1 cellular context compared by ENCODE assay signal in genomic region chr22:26610983-26611382, GRCh38.
TF ChIP-seq lines count a peak whose summit lies in the region.

No MANE protein-coding gene starts in this region.

TF ChIP-seq in K562, 482 proteins besides CTCF, POLR2A, EP300 and RAD21:
- TF ChIP-seq HNRNPUL1 (IDR thresholded peaks at IDR 0.05; ENCODE audit: low read length), result no peak
- peak; percentile 53 to 57; a peak in 3 of 4 replicates for TF ChIP-seq KDM1A (IDR thresholded peaks at IDR 0.05)
- peak in 1 of 2 experiments; percentile 33; a peak in 1 of 4 replicates for TF ChIP-seq RCOR1 (IDR thresholded peaks at IDR 0.05; ENCODE audit: borderline replicate concordance in 1 of 2, low read depth in 2 of 2, low read length in 2 of 2)
- peak; percentile 72 for TF ChIP-seq BCOR (IDR thresholded peaks at IDR 0.05)
- peak; percentile 70 for TF ChIP-seq RBM25 (IDR thresholded peaks at IDR 0.05; ENCODE audit: low read depth, low read length, severe bottlenecking)
- peak; percentile 21 for TF ChIP-seq ZFP36 (IDR thresholded peaks at IDR 0.05; ENCODE audit: low read depth, low read length, partially characterized antibody)
- TF ChIP-seq HDAC2 (IDR thresholded peaks at IDR 0.05), result no peak
- TF ChIP-seq SMARCA4 (IDR thresholded peaks at IDR 0.05), result no peak
- TF ChIP-seq ESRRA (IDR thresholded peaks at IDR 0.05; ENCODE audit: borderline replicate concordance, low read depth), result peak; percentile 45; the same call in 1 of the 2 replicates
- TF ChIP-seq ADNP (tag; IDR thresholded peaks at IDR 0.05), result peak; percentile 75
- no peak for TF ChIP-seq TRIM24 (IDR thresholded peaks at IDR 0.05)
- no peak for TF ChIP-seq TBL1XR1 (IDR thresholded peaks at IDR 0.05; ENCODE audit: low read length in 2 of 2)
